Comparison of ENCODE assay signal across 10 cellular contexts in the genomic region with DNA sequence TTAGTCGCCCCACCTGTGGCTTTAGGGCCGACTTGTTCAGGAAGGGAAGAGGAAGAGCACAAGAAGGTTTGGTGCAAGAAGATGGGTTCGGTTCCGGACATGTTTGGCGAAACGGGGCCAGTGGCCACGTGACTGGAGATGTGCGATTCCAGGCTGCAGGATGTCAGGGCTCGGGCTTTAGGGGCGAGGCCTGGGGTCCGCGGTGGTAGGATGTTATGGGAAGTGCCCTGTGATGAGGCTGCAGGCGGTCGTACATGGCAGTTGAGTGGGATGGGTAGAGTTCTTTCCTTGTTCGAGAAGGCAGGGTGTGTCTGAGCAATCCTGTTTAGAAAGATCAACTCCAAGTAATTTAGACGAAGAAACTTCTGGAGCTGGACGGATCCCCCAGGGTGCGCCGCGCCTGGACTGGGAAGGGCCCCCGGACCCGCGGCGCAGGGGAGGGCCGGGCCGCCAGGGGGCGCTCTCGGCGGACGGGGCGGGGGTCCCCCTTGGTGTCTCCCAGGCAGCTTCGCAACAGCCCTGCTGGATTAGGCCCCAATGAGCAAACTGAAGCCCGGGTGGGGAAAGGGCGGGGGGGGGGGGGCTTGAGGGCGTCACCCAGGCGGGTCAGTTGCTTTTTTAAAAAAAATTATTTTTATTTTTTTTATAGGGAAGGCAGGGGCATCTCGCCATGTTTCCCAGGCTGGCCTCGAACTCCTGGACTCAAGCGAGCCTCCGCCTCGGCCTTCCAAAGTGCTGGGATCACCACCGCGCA. TPM values are rescaled to one million over a fixed set of nuclear protein-coding genes. Genes with fewer than 3 reads are reported as not detected.
DNase-seq lines count a peak whose midpoint lies in the region; ATAC-seq, FAIRE-seq and TF ChIP-seq lines count a peak whose summit lies in the region.
"Had no signal": no experiment of that assay in that cellular context is flagged by ENCODE, and none has a peak within 500 bp of the region (broad histone marks: within the 10 kb centered on the region; RNA-seq: fewer than 3 reads in every experiment).

No MANE protein-coding gene starts in this region.

- RAD21 ChIA-PET in HCT116 (lab: Charles Lee; ENCODE audit: low non-redundant PET in 1 of 2, low total read pairs in 2 of 2, uncharacterized antibody in 2 of 2, unreplicated experiment in 2 of 2): no interaction called here

- DNase-seq in AG04450 (ENCODE audit: low read depth, low spot score) (no peak), HCT116 (ENCODE audit: low read depth, low spot score) (no peak), astrocyte (ENCODE audit: low read depth) (no peak), right lobe of liver (no peak), prostate gland (ENCODE audit: low spot score) (no peak), MG63 (no peak), kidney glomerular epithelial cell (lab: John Stamatoyannopoulos, UW) (no peak)
- DNase-seq: activated CD4-positive, alpha-beta T cell treated with anti-CD3 and anti-CD28 coated beads, Interleukin-2, amount 10 ng/mL, durations not matched to agents 7 days and 5 days; GF-D8 had no signal

- no peaks in the 10 kb centered on the region for H3K9me3 Mint-ChIP-seq in astrocyte (ENCODE audit: unreplicated experiment)
- H3K9me3 Mint-ChIP-seq: activated CD4-positive, alpha-beta T cell treated with anti-CD3 and anti-CD28 coated beads, Interleukin-2, amount 10 ng/mL, durations not matched to agents 7 days and 5 days had no signal

- H3K27me3 ChIP-seq in AG04450 (ENCODE audit: control insufficient read depth, insufficient read depth, low read length): peaks cover 6% of the 10 kb centered on the region
- H3K27me3 ChIP-seq in HCT116 (ENCODE audit: insufficient read depth, low read length): no peaks in the 10 kb centered on the region
- no peaks in the 10 kb centered on the region for H3K27me3 ChIP-seq in astrocyte (ENCODE audit: insufficient read depth, low read length)
- no peaks in the 10 kb centered on the region for H3K27me3 ChIP-seq in right lobe of liver
- no peaks in the 10 kb centered on the region for H3K27me3 ChIP-seq in prostate gland (replicated peaks; ENCODE audit: insufficient read depth)
- H3K27me3 ChIP-seq in MG63: no peaks in the 10 kb centered on the region

- peaks cover 3% of the 10 kb centered on the region for H3K36me3 Mint-ChIP-seq in astrocyte (ENCODE audit: low read depth, unreplicated experiment)

- no peak overlapping the region for H3K4me2 ChIP-seq in HCT116 (ENCODE audit: low read length)
- no peak overlapping the region for H3K4me2 ChIP-seq in astrocyte (ENCODE audit: low read length)

- H3K4me3 ChIP-seq in AG04450 (ENCODE audit: low read depth, low read length) (no peak overlapping the region), HCT116 (replicated peaks in 1 of 2; ENCODE audit: low read depth in 1 of 2, low read length in 2 of 2) (no peak overlapping the region), astrocyte (ENCODE audit: insufficient read depth, low read depth, low read length) (no peak overlapping the region), right lobe of liver (no peak overlapping the region), prostate gland (no peak overlapping the region), MG63 (no peak overlapping the region)

- TF ChIP-seq CTCF in AG04450 (IDR thresholded peaks at IDR 0.05; ENCODE audit: low read depth, low read length) (peak; percentile 38; the same call in 1 of the 2 replicates), HCT116 (IDR thresholded peaks at IDR 0.05 in 2 of 3, conservative IDR thresholded peaks at IDR 0.05 in 1 of 3; ENCODE audit: borderline replicate concordance in 1 of 3, insufficient read depth in 1 of 3, low read depth in 2 of 3, low read length in 2 of 3) (peak in 2 of 3 experiments; percentile 16 to 51; a peak in 4 of 6 replicates), astrocyte (IDR thresholded peaks at IDR 0.05; ENCODE audit: insufficient read depth, low read depth, low read length) (peak; percentile 10), right lobe of liver (IDR thresholded peaks at IDR 0.05) (peak; percentile 8 to 45 (median 25)), prostate gland (IDR thresholded peaks at IDR 0.05) (peak in 1 of 4 experiments; percentile 14)

- ATAC-seq in HCT116 (peak; percentile 51), right lobe of liver (peak in 2 of 4 donors; percentile 36), GM19023 (IDR thresholded peaks at IDR 0.05; ENCODE audit: unreplicated experiment) (no peak)

- 68% methylated on average over 13 of the region's 43 CpGs for WGBS in right lobe of liver (ENCODE audit: insufficient coverage, low coverage, low lambda C conversion rate, missing lambda C conversion rate)
- 52% methylated on average over 38 of the region's 43 CpGs for WGBS in prostate gland

- POLR2A ChIA-PET in AG04450 (lab: Yijun Ruan, JAX): no interaction called here
- POLR2A ChIA-PET in HCT116 (lab: Charles Lee): interaction anchor here (0.6 kb wide), 1 partner anchor 10 kb away, joined by 4 read pairs; no protein-coding TSS in a partner anchor

- H3K9ac ChIP-seq in HCT116 (ENCODE audit: low read length) (no peak overlapping the region), astrocyte (ENCODE audit: low read length) (no peak overlapping the region)

- H3K4me1 Mint-ChIP-seq in astrocyte (ENCODE audit: low read depth, unreplicated experiment): no peaks in the 10 kb centered on the region

- H3K9me2 ChIP-seq in HCT116 (ENCODE audit: insufficient read depth): no peaks in the 10 kb centered on the region

- intact Hi-C loops in HCT116 (cut with micrococcal nuclease) (no loop called here), right lobe of liver (cut with DNase I) (no loop called here), prostate gland (cut with DNase I) (no loop called here)

- TF ChIP-seq POLR2A in HCT116 (IDR thresholded peaks at IDR 0.05; ENCODE audit: borderline replicate concordance, extremely low read depth, insufficient read depth, insufficient read length) (no peak), right lobe of liver (IDR thresholded peaks at IDR 0.05) (no peak), prostate gland (IDR thresholded peaks at IDR 0.05) (no peak)

- H3K4me1 ChIP-seq in HCT116 (ENCODE audit: control insufficient read depth in 1 of 2, insufficient read depth in 2 of 2, low read length in 2 of 2): no peaks in the 10 kb centered on the region; a peak in 1 of 4 replicates
- no peaks in the 10 kb centered on the region for H3K4me1 ChIP-seq in astrocyte (ENCODE audit: insufficient read depth, low read length)
- no peaks in the 10 kb centered on the region for H3K4me1 ChIP-seq in right lobe of liver
- H3K4me1 ChIP-seq in prostate gland (replicated peaks): no peaks in the 10 kb centered on the region

- no peak for FAIRE-seq in astrocyte (lab: Jason Lieb, UNC)

- H3K27ac Mint-ChIP-seq in astrocyte (ENCODE audit: unreplicated experiment): no peak overlapping the region

- H3K27me3 Mint-ChIP-seq in astrocyte (ENCODE audit: low read depth, unreplicated experiment): no peaks in the 10 kb centered on the region

- no peaks in the 10 kb centered on the region for H3K36me3 ChIP-seq in HCT116 (ENCODE audit: control insufficient read depth in 1 of 2, insufficient read depth in 2 of 2, low read length in 2 of 2)
- peaks cover 3% of the 10 kb centered on the region for H3K36me3 ChIP-seq in astrocyte (ENCODE audit: insufficient read depth, low read length)
- peaks cover 0 to 4% (median 1%) of the 10 kb centered on the region in 4 donors for H3K36me3 ChIP-seq in right lobe of liver
- no peaks in the 10 kb centered on the region for H3K36me3 ChIP-seq in prostate gland
- H3K36me3 ChIP-seq in MG63: peaks cover 13% of the 10 kb centered on the region

- H3K27ac ChIP-seq in AG04450 (ENCODE audit: low read depth, low read length) (no peak overlapping the region), HCT116 (ENCODE audit: low read depth, low read length) (no peak overlapping the region), astrocyte (ENCODE audit: low read depth, low read length) (no peak overlapping the region), right lobe of liver (no peak overlapping the region), prostate gland (no peak overlapping the region)

- no TSS peak for BruUV-seq in HCT116 (replicated peaks; lab: Mats Ljungman, UMichigan)

- H3K9me3 ChIP-seq in AG04450 (ENCODE audit: control insufficient read depth, insufficient read depth, low read length) (no peaks in the 10 kb centered on the region; the same call in 1 of the 2 replicates), HCT116 (ENCODE audit: control insufficient read depth in 1 of 2, insufficient read depth in 1 of 2, low read depth in 1 of 2, low read length in 2 of 2) (no peaks in the 10 kb centered on the region), astrocyte (ENCODE audit: insufficient read depth, low read depth, low read length) (peaks cover 3% of the 10 kb centered on the region), right lobe of liver (no peaks in the 10 kb centered on the region), prostate gland (no peaks in the 10 kb centered on the region), MG63 (no peaks in the 10 kb centered on the region)

- no peaks in the 10 kb centered on the region for H4K20me1 ChIP-seq in HCT116 (ENCODE audit: insufficient read depth)
- no peaks in the 10 kb centered on the region for H4K20me1 ChIP-seq in astrocyte (ENCODE audit: insufficient read depth, low read length)

- TF ChIP-seq RAD21 in HCT116 (IDR thresholded peaks at IDR 0.05; ENCODE audit: low read depth): no peak

- no peaks in the 10 kb centered on the region for H3K79me2 ChIP-seq in HCT116 (ENCODE audit: insufficient read depth, low read length)
- no peaks in the 10 kb centered on the region for H3K79me2 ChIP-seq in astrocyte (ENCODE audit: insufficient read depth, low read length)

- H2AFZ ChIP-seq in HCT116 (ENCODE audit: low read depth, low read length, poor library complexity, severe bottlenecking): no peak overlapping the region
- no peak overlapping the region for H2AFZ ChIP-seq in astrocyte (ENCODE audit: low read depth, low read length)

- CTCF ChIA-PET in AG04450 (lab: Charles Lee): interaction anchor here (0.6 to 2.2 kb wide), 4 partner anchors 17 to 287 kb away, joined by 3 to 9 read pairs (median 8); partner anchors contain the start of gene SDC1
- CTCF ChIA-PET in HCT116 (lab: Charles Lee): interaction anchor here (0.9 kb wide), 1 partner anchor 49 kb away, joined by 3 read pairs; no protein-coding TSS in a partner anchor

- no peak overlapping the region for H3K4me3 Mint-ChIP-seq in astrocyte (ENCODE audit: unreplicated experiment)
- H3K4me3 Mint-ChIP-seq: activated CD4-positive, alpha-beta T cell treated with anti-CD3 and anti-CD28 coated beads, Interleukin-2, amount 10 ng/mL, durations not matched to agents 7 days and 5 days had no signal

TF ChIP-seq in HCT116, 20 proteins besides CTCF, POLR2A, EP300 and RAD21 (continues in another document):
- no peak for TF ChIP-seq EGR1 (IDR thresholded peaks at IDR 0.05; ENCODE audit: low read depth)

RNA-seq across cellular contexts. Expression of gene SDC1, which starts 17.2 kb away (rescaled TPM):
- 17.9 and 19.9 TPM in 2 replicates for polyA plus RNA-seq in AG04450 (2011; rRNA removed)
- polyA minus RNA-seq in AG04450 (2011; rRNA and poly(A)+ RNA removed): 11.6 and 12.6 TPM in 2 replicates
- total RNA-seq in HCT116 (2021; ENCODE audit: unreplicated experiment) (32.0 TPM), astrocyte (74.3 and 92.7 TPM in 2 replicates), right lobe of liver (100 to 1,000 TPM; 260 to 452 (median 415) TPM), prostate gland (100 to 1,000 TPM; 103 to 167 TPM)
- polyA plus RNA-seq in HCT116 (2012): 13.7 and 15.4 TPM in 2 replicates
- 33.4 and 40.5 TPM in 2 replicates for total RNA-seq in MG63 (2014; rRNA removed; shearing (Covaris generic); ENCODE audit: low replicate concordance)
